In the genomic region with DNA sequence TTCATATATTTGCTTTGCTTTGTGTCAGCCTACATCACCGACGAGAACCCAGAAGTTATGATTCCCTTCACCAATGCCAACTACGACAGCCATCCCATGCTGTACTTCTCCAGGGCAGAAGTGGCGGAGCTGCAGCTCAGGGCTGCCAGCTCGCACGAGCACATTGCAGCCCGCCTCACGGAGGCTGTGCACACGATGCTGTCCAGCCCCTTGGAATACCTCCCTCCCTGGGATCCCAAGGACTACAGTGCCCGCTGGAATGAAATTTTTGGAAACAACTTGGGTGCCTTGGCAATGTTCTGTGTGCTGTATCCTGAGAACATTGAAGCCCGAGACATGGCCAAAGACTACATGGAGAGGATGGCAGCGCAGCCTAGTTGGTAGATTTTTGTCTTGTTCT, we compare ENCODE assay signal across 23 cellular contexts. TPM values are rescaled to one million over a fixed set of nuclear protein-coding genes. Genes with fewer than 3 reads are reported as not detected.
A peak's percentile ranks its signal among the peaks of the same experiment; 100 is the strongest.
DNase-seq lines count a peak whose midpoint lies in the region; ATAC-seq and TF ChIP-seq lines count a peak whose summit lies in the region.
"Had no signal": no experiment of that assay in that cellular context is flagged by ENCODE, and none has a peak within 500 bp of the region (broad histone marks: within the 10 kb centered on the region; RNA-seq: fewer than 3 reads in every experiment).

No MANE protein-coding gene starts in this region.

- H3K27ac ChIP-seq in mammary epithelial cell (ENCODE audit: insufficient read depth, low read depth, low read length): no peak overlapping the region
- peak overlapping the region; percentile 35 to 42 for H3K27ac ChIP-seq in thoracic aorta
- H3K27ac ChIP-seq: 22Rv1 had no signal

- peaks cover 95% of the 10 kb centered on the region for H3K79me2 ChIP-seq in mammary epithelial cell (ENCODE audit: insufficient read depth, low read length)

- ATAC-seq in thoracic aorta (ENCODE audit: insufficient number of reproducible peaks, low FRiP score, low read depth): peak; percentile 58
- ATAC-seq: activated CD4-positive, alpha-beta T cell treated with anti-CD3 and anti-CD28 coated beads for 36 hours; activated CD8-positive, alpha-beta T cell treated with anti-CD3 and anti-CD28 coated beads, Interleukin-2, amount 10 ng/mL, durations not matched to agents 7 days and 5 days; natural killer cell treated with Interleukin-12 subunit alpha and Interleukin-12 subunit beta and Interleukin-15 and Interleukin-18, amount 100 ng/mL, for 72 hours; sciatic nerve had no signal

- no peak overlapping the region for H3K4me3 Mint-ChIP-seq in nephron
- H3K4me3 Mint-ChIP-seq: activated CD4-positive, alpha-beta T cell treated with anti-CD3 and anti-CD28 coated beads for 36 hours; activated CD8-positive, alpha-beta T cell treated with anti-CD3 and anti-CD28 coated beads, Interleukin-2, amount 10 ng/mL, durations not matched to agents 7 days and 5 days; activated naive CD8-positive, alpha-beta T cell; CD4-positive, CD25-positive, alpha-beta regulatory T cell; natural killer cell treated with Interleukin-12 subunit alpha and Interleukin-12 subunit beta and Interleukin-15 and Interleukin-18, amount 100 ng/mL, for 72 hours had no signal

- in situ Hi-C loops in mammary epithelial cell (cut with MboI; ENCODE audit: low sequenced_read_pairs in 2 of 2): no loop called here

- no peak overlapping the region for H2AFZ ChIP-seq in mammary epithelial cell (ENCODE audit: low read depth, low read length)

- no peak overlapping the region for H3K9ac ChIP-seq in mammary epithelial cell (ENCODE audit: insufficient read depth, low read length)

- H3K27me3 ChIP-seq in mammary epithelial cell (ENCODE audit: insufficient read depth, low read length): no peaks in the 10 kb centered on the region
- no peaks in the 10 kb centered on the region for H3K27me3 ChIP-seq in thoracic aorta (replicated peaks; ENCODE audit: insufficient read depth)
- H3K27me3 ChIP-seq: dorsolateral prefrontal cortex had no signal

- H3K27me3 Mint-ChIP-seq in nephron (ENCODE audit: low read depth): peaks cover 3% of the 10 kb centered on the region
- H3K27me3 Mint-ChIP-seq: activated CD4-positive, alpha-beta T cell treated with anti-CD3 and anti-CD28 coated beads for 36 hours; activated naive CD8-positive, alpha-beta T cell had no signal

- 96% methylated on average over 12 of the region's 12 CpGs for WGBS in mammary epithelial cell (ENCODE audit: low coverage, missing lambda C conversion rate)

- H3K4me3 ChIP-seq in mammary epithelial cell (replicated peaks in 1 of 3; ENCODE audit: insufficient read depth in 1 of 3, low read depth in 2 of 3, low read length in 3 of 3): no peak overlapping the region
- peak overlapping the region; percentile 55 for H3K4me3 ChIP-seq in thoracic aorta
- H3K4me3 ChIP-seq: dorsolateral prefrontal cortex, left ventricle myocardium inferior had no signal

- CTCF ChIA-PET in mammary epithelial cell (lab: Charles Lee; ENCODE audit: low non-redundant PET): interaction anchor here (0.6 kb wide), 1 partner anchor 111 kb away, joined by 3 read pairs; no protein-coding TSS in a partner anchor

- H3K36me3 ChIP-seq in mammary epithelial cell (ENCODE audit: insufficient read depth, low read length): peaks cover 12% of the 10 kb centered on the region
- H3K36me3 ChIP-seq in thoracic aorta: no peaks in the 10 kb centered on the region

- dilution Hi-C loops in mammary epithelial cell (cut with HindIII; ENCODE audit: low sequenced_read_pairs): no loop called here

- DNase-seq in NCI-H748 (lab: John Stamatoyannopoulos, UW; ENCODE audit: unreplicated experiment): peak; percentile 18
- DNase-seq in NCI-H748 treated with DMSO at 0.1 percent for 48 hours (lab: John Stamatoyannopoulos, UW): no peak
- no peak for DNase-seq in mammary epithelial cell
- DNase-seq in thoracic aorta (ENCODE audit: low spot score): no peak
- DNase-seq in stimulated activated CD4-positive, alpha-beta T cell treated with anti-CD3 and anti-CD28 coated beads, Interleukin-4, amount 100 ng/mL, for 1 hour: no peak
- DNase-seq in DMS79 (lab: John Stamatoyannopoulos, UW): no peak
- DNase-seq in HT-29 (ENCODE audit: low spot score): no peak
- DNase-seq: activated CD4-positive, alpha-beta T cell treated with anti-CD3 and anti-CD28 coated beads for 36 hours; activated CD8-positive, alpha-beta T cell treated with anti-CD3 and anti-CD28 coated beads, Interleukin-2, amount 10 ng/mL, durations not matched to agents 7 days and 5 days; activated effector memory CD4-positive, alpha-beta T cell treated with Interleukin-2 at 50 U/mL for 16 hours; activated T-cell treated with anti-CD3 and anti-CD28 coated beads for 4 hours; CD4-positive, CD25-positive, alpha-beta regulatory T cell; dorsolateral prefrontal cortex; left ventricle myocardium inferior; NCI-H1092; NCI-H187 treated with DMSO at 0.1 percent for 48 hours; NCI-H526 treated with DMSO at 0.1 percent for 48 hours; stimulated activated naive CD4-positive, alpha-beta T cell treated with Interleukin-2 at 50 U/mL for 16 hours had no signal

- H3K4me1 ChIP-seq in mammary epithelial cell (ENCODE audit: insufficient read depth, low read length): peaks cover 36% of the 10 kb centered on the region
- H3K4me1 ChIP-seq in thoracic aorta (ENCODE audit: control insufficient read depth in 1 of 2, low read depth in 2 of 2): peaks cover 34 to 66% of the 10 kb centered on the region in 2 donors

- H3K9me3 Mint-ChIP-seq in nephron: no peaks in the 10 kb centered on the region
- H3K9me3 Mint-ChIP-seq: natural killer cell treated with Interleukin-12 subunit alpha and Interleukin-12 subunit beta and Interleukin-15 and Interleukin-18, amount 100 ng/mL, for 72 hours had no signal

- BruUV-seq in mammary epithelial cell (replicated peaks; lab: Mats Ljungman, UMichigan): no TSS peak

- H3K27ac Mint-ChIP-seq in nephron: peak overlapping the region in 2 of 3 experiments; percentile 10 to 56
- H3K27ac Mint-ChIP-seq: activated CD4-positive, alpha-beta T cell treated with anti-CD3 and anti-CD28 coated beads for 36 hours; activated CD8-positive, alpha-beta T cell treated with anti-CD3 and anti-CD28 coated beads, Interleukin-2, amount 10 ng/mL, durations not matched to agents 7 days and 5 days; activated naive CD8-positive, alpha-beta T cell; CD4-positive, CD25-positive, alpha-beta regulatory T cell; natural killer cell treated with Interleukin-12 subunit alpha and Interleukin-12 subunit beta and Interleukin-15 and Interleukin-18, amount 100 ng/mL, for 72 hours had no signal

- H3K4me2 ChIP-seq in mammary epithelial cell (ENCODE audit: insufficient read depth, low read depth, low read length): peak overlapping the region; percentile 78

- TF ChIP-seq CTCF in mammary epithelial cell (conservative IDR thresholded peaks at IDR 0.05 in 1 of 2, IDR thresholded peaks at IDR 0.05 in 1 of 2; ENCODE audit: extremely low read depth in 1 of 2, insufficient read depth in 1 of 2, low read depth in 1 of 2, low read length in 2 of 2) (no peak), nephron (IDR thresholded peaks at IDR 0.05; ENCODE audit: unreplicated experiment in 3 of 3) (no peak), thoracic aorta (IDR thresholded peaks at IDR 0.05) (no peak)

- H3K9me3 ChIP-seq in mammary epithelial cell (replicated peaks; ENCODE audit: insufficient read depth, low read length) (no peaks in the 10 kb centered on the region), thoracic aorta (no peaks in the 10 kb centered on the region)
- H3K9me3 ChIP-seq: left ventricle myocardium inferior had no signal

- intact Hi-C loops in mammary epithelial cell (cut with micrococcal nuclease): loop anchor here (2.0 kb wide), 1 partner anchor 28 kb away; the partner anchor contains the start of gene DSE

- peaks cover 43% of the 10 kb centered on the region for H3K4me1 Mint-ChIP-seq in nephron
- H3K4me1 Mint-ChIP-seq: activated CD4-positive, alpha-beta T cell treated with anti-CD3 and anti-CD28 coated beads for 36 hours; CD4-positive, CD25-positive, alpha-beta regulatory T cell had no signal

- peaks cover 15% of the 10 kb centered on the region for H3K36me3 Mint-ChIP-seq in nephron (ENCODE audit: low read depth)
- H3K36me3 Mint-ChIP-seq: CD4-positive, CD25-positive, alpha-beta regulatory T cell; natural killer cell treated with Interleukin-12 subunit alpha and Interleukin-12 subunit beta and Interleukin-15 and Interleukin-18, amount 100 ng/mL, for 72 hours had no signal

- H4K20me1 ChIP-seq in mammary epithelial cell (ENCODE audit: insufficient read depth, low read length): no peaks in the 10 kb centered on the region

RNA-seq across cellular contexts. Expression of gene DSE, which starts 28.5 kb away (rescaled TPM):
- total RNA-seq in mammary epithelial cell: 100 to 1,000 TPM; 116 to 175 TPM
- 66.9 TPM for polyA plus RNA-seq in mammary epithelial cell
- polyA minus RNA-seq in mammary epithelial cell: 137 TPM
- 10 to 100 TPM; 46.7 to 65.2 TPM for total RNA-seq in thoracic aorta
- total RNA-seq in HT-29 (2014; rRNA removed; shearing (Covaris generic)): 1.9 and 5.3 TPM in 2 replicates
